In the genomic region with DNA sequence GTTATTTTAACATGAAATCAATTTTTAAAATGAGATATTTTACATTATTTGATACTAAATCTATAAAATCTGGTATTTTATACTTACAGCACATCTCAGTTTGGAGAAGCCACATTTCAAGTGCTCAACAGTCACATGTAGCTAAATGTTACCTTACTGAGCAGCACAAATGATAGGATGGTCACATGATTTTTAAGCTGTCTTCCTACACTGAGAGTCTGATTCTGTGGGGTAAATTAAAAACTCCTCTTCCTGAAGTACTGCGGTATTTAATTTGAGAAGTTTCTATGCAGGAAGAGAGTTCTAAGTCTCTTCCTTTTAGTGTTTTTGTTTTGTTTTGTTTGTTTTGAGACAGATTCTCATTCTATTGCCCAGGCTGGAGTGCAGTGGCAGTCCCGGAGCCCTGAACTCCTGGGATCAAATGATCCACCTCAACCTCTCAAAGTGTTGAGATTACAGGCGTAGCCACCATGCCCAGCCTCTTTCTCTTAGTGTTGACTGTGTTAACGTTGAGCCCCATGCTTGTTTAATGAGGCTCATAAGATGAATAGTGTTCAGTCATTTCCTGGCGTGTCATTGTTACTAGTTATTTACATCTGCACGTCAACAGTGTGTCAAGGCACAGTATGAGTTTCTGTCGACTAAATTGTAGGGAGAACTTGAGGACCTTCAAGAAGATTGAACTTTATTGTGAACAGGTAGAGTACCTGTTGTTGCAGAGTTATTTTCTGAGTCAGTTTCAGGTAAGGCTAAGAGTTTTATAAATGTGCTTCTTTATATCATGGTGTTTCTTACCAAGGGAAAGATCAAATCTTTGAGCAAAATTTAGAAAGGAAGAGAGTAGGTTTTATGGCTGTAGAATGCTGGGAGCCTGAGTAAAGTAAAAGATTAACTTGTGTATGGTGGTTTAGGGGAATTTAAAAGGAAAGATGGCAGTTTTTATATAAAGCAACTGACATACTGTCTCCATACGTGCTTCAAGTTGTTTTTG, we compare ENCODE assay signal across 8 cellular contexts. TPM values are rescaled to one million over a fixed set of nuclear protein-coding genes. Genes with fewer than 3 reads are reported as not detected.
A peak's percentile ranks its signal among the peaks of the same experiment; 100 is the strongest.
DNase-seq lines count a peak whose midpoint lies in the region; ATAC-seq and TF ChIP-seq lines count a peak whose summit lies in the region.

No MANE protein-coding gene starts in this region.

- peaks cover 10% of the 10 kb centered on the region for H3K36me3 Mint-ChIP-seq in activated CD4-positive, alpha-beta memory T cell treated with anti-CD3 and anti-CD28 coated beads for 36 hours

- H3K4me3 Mint-ChIP-seq in activated CD4-positive, alpha-beta memory T cell treated with anti-CD3 and anti-CD28 coated beads for 36 hours = peak overlapping the region; percentile 78

- TF ChIP-seq CTCF in AG10803 (conservative IDR thresholded peaks at IDR 0.05; ENCODE audit: low read length) = no peak

- H3K4me3 ChIP-seq in AG10803 (ENCODE audit: low read length) = peak overlapping the region; percentile 32

- H3K4me1 Mint-ChIP-seq in activated CD4-positive, alpha-beta memory T cell treated with anti-CD3 and anti-CD28 coated beads for 36 hours (ENCODE audit: low read depth) = peaks cover 53% of the 10 kb centered on the region

- H3K27me3 Mint-ChIP-seq in activated CD4-positive, alpha-beta memory T cell treated with anti-CD3 and anti-CD28 coated beads for 36 hours = no peaks in the 10 kb centered on the region

- DNase-seq in AG10803 (ENCODE audit: low read depth) (peak; percentile 38), HT-29 (ENCODE audit: low spot score) (peak; percentile 2), kidney tubule cell (ENCODE audit: low spot score) (peak; percentile 68), putamen (ENCODE audit: low spot score) (no peak)
- DNase-seq in activated CD4-positive, alpha-beta memory T cell treated with anti-CD3 and anti-CD28 coated beads for 36 hours = peak; percentile 58

- H3K9me3 Mint-ChIP-seq in activated CD4-positive, alpha-beta memory T cell treated with anti-CD3 and anti-CD28 coated beads for 36 hours = no peaks in the 10 kb centered on the region

- peak overlapping the region; percentile 95 for H3K27ac Mint-ChIP-seq in activated CD4-positive, alpha-beta memory T cell treated with anti-CD3 and anti-CD28 coated beads for 36 hours

- no peak for ATAC-seq in HG03039 (IDR thresholded peaks at IDR 0.05; ENCODE audit: unreplicated experiment)
- ATAC-seq in HG02571 (IDR thresholded peaks at IDR 0.05; ENCODE audit: unreplicated experiment) = no peak
- ATAC-seq in GM18511 (IDR thresholded peaks at IDR 0.05; ENCODE audit: unreplicated experiment) = no peak

- CTCF ChIA-PET in activated CD4-positive, alpha-beta memory T cell treated with anti-CD3 and anti-CD28 coated beads for 36 hours (lab: Charles Lee) = no interaction called here

- intact Hi-C loops in activated CD4-positive, alpha-beta memory T cell treated with anti-CD3 and anti-CD28 coated beads for 36 hours (cut with micrococcal nuclease) = loop anchor here (1.0 to 5.0 kb wide), 7 partner anchors 18 to 1707 kb away; partner anchors contain the start of gene HNRNPU

- POLR2A ChIA-PET in activated CD4-positive, alpha-beta memory T cell treated with anti-CD3 and anti-CD28 coated beads for 36 hours (lab: Charles Lee) = no interaction called here

RNA-seq across cellular contexts. Expression of gene CNST, which starts 3.3 kb away (rescaled TPM):
- 6.1 and 7.0 TPM in 2 replicates for total RNA-seq in HT-29 (2014; rRNA removed; shearing (Covaris generic))
- 10 to 100 TPM; 25.9 TPM for total RNA-seq in activated CD4-positive, alpha-beta memory T cell treated with anti-CD3 and anti-CD28 coated beads for 36 hours

RNA-seq across cellular contexts. Expression of gene TFB2M, which starts 3.5 kb away (rescaled TPM):
- total RNA-seq in HT-29 (2014; rRNA removed; shearing (Covaris generic)) = 21.6 and 25.7 TPM in 2 replicates
- total RNA-seq in activated CD4-positive, alpha-beta memory T cell treated with anti-CD3 and anti-CD28 coated beads for 36 hours = 10 to 100 TPM; 13.6 to 14.5 TPM
